ENCODE assay signal across 13 cellular contexts in genomic region chr1:15626269-15626668, GRCh38. TPM values are rescaled to one million over a fixed set of nuclear protein-coding genes. Genes with fewer than 3 reads are reported as not detected.
DNase-seq lines count a peak whose midpoint lies in the region; ATAC-seq and TF ChIP-seq lines count a peak whose summit lies in the region.
"Had no signal": no experiment of that assay in that cellular context is flagged by ENCODE, and none has a peak within 500 bp of the region (broad histone marks: within the 10 kb centered on the region; RNA-seq: fewer than 3 reads in every experiment).

No MANE protein-coding gene starts in this region.

- no peaks in the 10 kb centered on the region for H3K9me3 Mint-ChIP-seq in CD4-positive, alpha-beta memory T cell
- H3K9me3 Mint-ChIP-seq in stimulated activated effector memory CD8-positive, alpha-beta T cell treated with anti-CD3 and anti-CD28 coated beads, Interleukin-12 subunit alpha, Interleukin-12 subunit beta, amount 100 ng/mL, for 72 hours: no peaks in the 10 kb centered on the region

- no peak overlapping the region; the same call in 1 of the 2 replicates for H3K4me2 ChIP-seq in OCI-LY3 (ENCODE audit: low read length)
- H3K4me2 ChIP-seq in hepatocyte: no peak overlapping the region

- H2AFZ ChIP-seq in OCI-LY3 (ENCODE audit: low read depth, low read length) (no peak overlapping the region), hepatocyte (no peak overlapping the region)
- H2AFZ ChIP-seq: parathyroid adenoma had no signal

- 77% methylated on average over 4 of the region's 4 CpGs for WGBS in hepatocyte (ENCODE audit: low lambda C conversion rate, missing lambda C conversion rate)

- H3K4me1 Mint-ChIP-seq in CD4-positive, alpha-beta memory T cell: peaks cover 25 to 50% (median 40%) of the 10 kb centered on the region in 4 donors
- peaks cover 41% of the 10 kb centered on the region for H3K4me1 Mint-ChIP-seq in stimulated activated effector memory CD8-positive, alpha-beta T cell treated with anti-CD3 and anti-CD28 coated beads, Interleukin-12 subunit alpha, Interleukin-12 subunit beta, amount 100 ng/mL, for 72 hours

- H3K9me3 ChIP-seq in CD4-positive, alpha-beta memory T cell (ENCODE audit: control insufficient read depth in 1 of 2, low read length in 2 of 2): no peaks in the 10 kb centered on the region
- H3K9me3 ChIP-seq in OCI-LY3 (ENCODE audit: insufficient read depth, low read length) (no peaks in the 10 kb centered on the region), hepatocyte (ENCODE audit: low read depth) (no peaks in the 10 kb centered on the region)
- H3K9me3 ChIP-seq: MG63 had no signal

- peaks cover 40 to 46% of the 10 kb centered on the region in 2 donors for H3K36me3 Mint-ChIP-seq in CD4-positive, alpha-beta memory T cell
- peaks cover 78% of the 10 kb centered on the region for H3K36me3 Mint-ChIP-seq in stimulated activated effector memory CD8-positive, alpha-beta T cell treated with anti-CD3 and anti-CD28 coated beads, Interleukin-12 subunit alpha, Interleukin-12 subunit beta, amount 100 ng/mL, for 72 hours

- H3K4me1 ChIP-seq in CD4-positive, alpha-beta memory T cell (ENCODE audit: insufficient read depth, low read length): peaks cover 46% of the 10 kb centered on the region
- peaks cover 44% of the 10 kb centered on the region for H3K4me1 ChIP-seq in OCI-LY3 (ENCODE audit: low read length)
- H3K4me1 ChIP-seq in hepatocyte (ENCODE audit: insufficient read depth): peaks cover 35% of the 10 kb centered on the region

- peak overlapping the region in 1 of 8 donors; percentile 10 for H3K4me3 Mint-ChIP-seq in CD4-positive, alpha-beta memory T cell
- no peak overlapping the region for H3K4me3 Mint-ChIP-seq in stimulated activated effector memory CD8-positive, alpha-beta T cell treated with anti-CD3 and anti-CD28 coated beads, Interleukin-12 subunit alpha, Interleukin-12 subunit beta, amount 100 ng/mL, for 72 hours

- no peak for DNase-seq in CD4-positive, alpha-beta memory T cell
- DNase-seq in hepatocyte (ENCODE audit: low spot score) (no peak), COLO829 (ENCODE audit: low spot score) (no peak), UCSD-AML1 (lab: John Stamatoyannopoulos, UW; ENCODE audit: unreplicated experiment) (no peak)
- no peak for DNase-seq in stimulated activated effector memory CD8-positive, alpha-beta T cell treated with anti-CD3 and anti-CD28 coated beads, Interleukin-12 subunit alpha, Interleukin-12 subunit beta, amount 100 ng/mL, for 72 hours (ENCODE audit: low spot score in 2 of 2)
- DNase-seq: activated CD8-positive, alpha-beta memory T cell treated with anti-CD3 and anti-CD28 coated beads, Interleukin-2, amount 50 U/mL, for 4 hours; activated naive CD4-positive, alpha-beta T cell treated with anti-CD3 and anti-CD28 coated beads, Interleukin-2, amount 50 U/mL, for 16 hours; effector CD4-positive, alpha-beta T cell; MG63; NCI-H2029 treated with DMSO at 0.1 percent for 48 hours had no signal

- H3K4me3 ChIP-seq in CD4-positive, alpha-beta memory T cell (ENCODE audit: low read length in 2 of 2): no peak overlapping the region
- H3K4me3 ChIP-seq in OCI-LY3 (ENCODE audit: low read length): no peak overlapping the region
- H3K4me3 ChIP-seq in hepatocyte: no peak overlapping the region
- H3K4me3 ChIP-seq: MG63 had no signal

- no peak overlapping the region for H3K27ac ChIP-seq in CD4-positive, alpha-beta memory T cell (ENCODE audit: low read depth, low read length)
- H3K27ac ChIP-seq in OCI-LY3 (ENCODE audit: low read length) (peak overlapping the region; percentile 30; the same call in 1 of the 2 replicates), hepatocyte (peak overlapping the region; percentile 15)
- H3K27ac ChIP-seq: parathyroid adenoma had no signal

- H3K79me2 ChIP-seq in OCI-LY3 (ENCODE audit: low read length) (peaks cover 86% of the 10 kb centered on the region), hepatocyte (peaks cover 92% of the 10 kb centered on the region)

- H3K27ac Mint-ChIP-seq in CD4-positive, alpha-beta memory T cell: peak overlapping the region in 4 of 7 donors; percentile 6 to 48 (median 34)
- H3K27ac Mint-ChIP-seq in stimulated activated effector memory CD8-positive, alpha-beta T cell treated with anti-CD3 and anti-CD28 coated beads, Interleukin-12 subunit alpha, Interleukin-12 subunit beta, amount 100 ng/mL, for 72 hours: peak overlapping the region; percentile 66

- TF ChIP-seq CTCF in OCI-LY3 (IDR thresholded peaks at IDR 0.05; ENCODE audit: low read depth, low read length) (no peak), hepatocyte (IDR thresholded peaks at IDR 0.05; ENCODE audit: poor library complexity) (no peak)

- no peaks in the 10 kb centered on the region for H3K27me3 Mint-ChIP-seq in CD4-positive, alpha-beta memory T cell

- H3K9me2 ChIP-seq in hepatocyte (replicated peaks; ENCODE audit: insufficient read depth): no peaks in the 10 kb centered on the region

- H4K20me1 ChIP-seq in OCI-LY3 (ENCODE audit: insufficient read depth, low read length) (peaks cover 82% of the 10 kb centered on the region), hepatocyte (ENCODE audit: insufficient read depth, poor library complexity, severe bottlenecking) (peaks cover 42% of the 10 kb centered on the region)

- no peaks in the 10 kb centered on the region for H3K27me3 ChIP-seq in CD4-positive, alpha-beta memory T cell (ENCODE audit: insufficient read depth, low read length)
- H3K27me3 ChIP-seq in OCI-LY3 (ENCODE audit: low read depth, low read length) (no peaks in the 10 kb centered on the region), hepatocyte (no peaks in the 10 kb centered on the region)
- H3K27me3 ChIP-seq: MG63 had no signal

- peaks cover 21% of the 10 kb centered on the region for H3K36me3 ChIP-seq in CD4-positive, alpha-beta memory T cell (ENCODE audit: insufficient read depth, low read length)
- H3K36me3 ChIP-seq in OCI-LY3 (replicated peaks; ENCODE audit: low read depth, low read length) (peaks cover 34% of the 10 kb centered on the region), hepatocyte (replicated peaks; ENCODE audit: insufficient read depth, low read depth) (no peaks in the 10 kb centered on the region)

- CTCF ChIA-PET in CD4-positive, alpha-beta memory T cell (lab: Charles Lee; ENCODE audit: partially characterized antibody): no interaction called here

- no peak for ATAC-seq in stimulated activated effector memory CD8-positive, alpha-beta T cell treated with anti-CD3 and anti-CD28 coated beads, Interleukin-12 subunit alpha, Interleukin-12 subunit beta, amount 100 ng/mL, for 72 hours
- ATAC-seq in GM19328 (IDR thresholded peaks at IDR 0.05; ENCODE audit: unreplicated experiment): no peak

- intact Hi-C loops in CD4-positive, alpha-beta memory T cell (cut with micrococcal nuclease): no loop called here

- no peak overlapping the region for H3K9ac ChIP-seq in OCI-LY3 (ENCODE audit: low read length)
- H3K9ac ChIP-seq: parathyroid adenoma had no signal

- POLR2A ChIA-PET in CD4-positive, alpha-beta memory T cell (lab: Charles Lee; ENCODE audit: partially characterized antibody): no interaction called here

RNA-seq across cellular contexts. Expression of gene DDI2, which starts 9.0 kb away (rescaled TPM):
- total RNA-seq in CD4-positive, alpha-beta memory T cell: 10 to 100 TPM; 46.2 to 47.6 TPM
- polyA plus RNA-seq in CD4-positive, alpha-beta memory T cell: 1 to 10 TPM; 1.0 to 5.2 TPM
- 27.4 and 40.1 TPM in 2 replicates for total RNA-seq in hepatocyte
- polyA plus RNA-seq in hepatocyte: 5.6 and 7.5 TPM in 2 replicates

RNA-seq across cellular contexts. Expression of gene AGMAT, which starts 41.4 kb away (rescaled TPM):
- total RNA-seq in CD4-positive, alpha-beta memory T cell: 1 to 10 TPM; 3.3 to 3.6 TPM
- polyA plus RNA-seq in CD4-positive, alpha-beta memory T cell: 1 to 10 TPM; 6.1 to 7.1 TPM
- total RNA-seq in hepatocyte: 42.9 and 49.9 TPM in 2 replicates
- polyA plus RNA-seq in hepatocyte: 19.1 and 28.7 TPM in 2 replicates

RNA-seq across cellular contexts. Expression of gene PLEKHM2, which starts 57.9 kb away (rescaled TPM):
- 10 to 100 TPM; 53.1 to 59.8 TPM for total RNA-seq in CD4-positive, alpha-beta memory T cell
- 1 to 10 TPM; 2.0 to 8.8 TPM for polyA plus RNA-seq in CD4-positive, alpha-beta memory T cell
- total RNA-seq in hepatocyte: 38.9 and 43.1 TPM in 2 replicates
- polyA plus RNA-seq in hepatocyte: 30.6 and 31.8 TPM in 2 replicates
